In the genomic region with DNA sequence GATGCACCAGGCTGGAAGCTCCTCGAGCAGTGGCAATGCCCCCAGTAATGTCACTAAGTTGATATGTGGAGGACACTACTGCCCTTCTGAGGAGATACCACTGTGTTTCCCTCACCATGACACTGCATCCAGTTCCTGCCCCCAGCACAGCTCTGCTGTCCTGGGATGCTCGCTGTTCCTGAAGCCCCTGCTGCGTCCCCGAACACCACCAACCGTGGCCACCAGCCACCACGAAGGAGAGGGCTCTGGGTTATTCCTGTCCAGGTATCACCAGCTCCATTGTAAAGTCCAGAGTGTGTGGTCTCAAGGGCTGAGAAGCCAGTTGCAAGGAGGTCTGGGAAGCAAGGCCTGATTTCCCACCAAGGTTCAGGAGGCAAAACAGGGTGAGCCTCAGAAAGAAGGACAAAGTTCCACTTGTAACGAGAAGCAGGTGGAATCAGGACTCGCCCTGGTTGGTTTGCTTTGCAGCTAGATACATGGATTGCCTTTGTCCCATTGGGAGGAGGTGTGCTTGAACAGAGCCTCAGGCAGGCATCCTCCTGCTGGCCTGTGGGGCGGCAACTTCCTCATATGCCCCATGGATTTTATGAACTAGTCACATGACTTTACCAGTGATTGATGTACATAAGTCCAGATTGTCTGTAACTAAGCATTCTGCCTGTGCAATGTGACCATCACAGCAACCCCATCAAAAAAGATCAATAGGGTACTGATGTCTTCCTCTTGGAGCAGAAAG, we compare ENCODE assay signal across 27 cellular contexts.
"Had no signal": no experiment of that assay in that cellular context is flagged by ENCODE, and none has a peak within 500 bp of the region (broad histone marks: within the 10 kb centered on the region; RNA-seq: fewer than 3 reads in every experiment).

No MANE protein-coding gene starts in this region.

- H3K4me3 ChIP-seq: ascending aorta had no signal

- H3K27me3 ChIP-seq: ascending aorta had no signal

- H3K36me3 ChIP-seq: ascending aorta had no signal

- H3K9me3 ChIP-seq: ascending aorta had no signal

- DNase-seq: activated B cell treated with CpG ODN at 0.5 μM for 24 hours; activated CD4-positive, alpha-beta memory T cell treated with anti-CD3 and anti-CD28 coated beads for 36 hours; activated CD4-positive, alpha-beta T cell treated with anti-CD3 and anti-CD28 coated beads for 4 hours; activated CD4-positive, alpha-beta T cell treated with anti-CD3 and anti-CD28 coated beads, Interleukin-2, amount 10 ng/mL, durations not matched to agents 24 days and 14 days; activated CD4-positive, alpha-beta T cell treated with anti-CD3 and anti-CD28 coated beads, Interleukin-2, amount 50 U/mL, for 1 hour; activated CD4-positive, alpha-beta T cell treated with anti-CD3 and anti-CD28 coated beads, Interleukin-2, amount 50 U/mL, for 4 hours; activated CD4-positive, CD25-positive, alpha-beta regulatory T cell treated with anti-CD3 and anti-CD28 coated beads, Interleukin-2, amount 50 U/mL, for 72 hours; activated CD8-positive, alpha-beta memory T cell treated with anti-CD3 and anti-CD28 coated beads, Interleukin-2, amount 50 U/mL, for 4 hours; activated CD8-positive, alpha-beta T cell treated with anti-CD3 and anti-CD28 coated beads for 36 hours; activated gamma-delta T cell; activated naive CD4-positive, alpha-beta T cell treated with anti-CD3 and anti-CD28 coated beads, Interleukin-2, amount 10 ng/mL, durations not matched to agents 7 days and 5 days; activated naive CD4-positive, alpha-beta T cell treated with Interleukin-2 at 50 U/mL for 16 hours; activated naive CD8-positive, alpha-beta T cell treated with anti-CD3 and anti-CD28 coated beads, Interleukin-2, amount 10 ng/mL, durations not matched to agents 7 days and 5 days; activated naive CD8-positive, alpha-beta T cell treated with anti-CD3 and anti-CD28 coated beads, Interleukin-2, amount 50 U/mL, for 24 hours; activated T-cell treated with anti-CD3 and anti-CD28 coated beads for 4 hours; activated T-cell treated with anti-CD3 and anti-CD28 coated beads, Interleukin-2, amount 50 U/mL, for 1 hour; activated T-cell treated with anti-CD3 and anti-CD28 coated beads, Interleukin-2, amount 50 U/mL, for 4 hours; activated T-cell treated with anti-CD3 and anti-CD28 coated beads, Interleukin-2, amount 50 U/mL, for 72 hours; amygdala; anterior cingulate cortex; central memory CD4-positive, alpha-beta T cell; T-helper 1 cell; T-helper 2 cell; T-helper 9 cell had no signal

- FAIRE-seq: TTC549 had no signal

- H3K4me1 ChIP-seq: ascending aorta had no signal

- ATAC-seq: activated CD8-positive, alpha-beta T cell treated with anti-CD3 and anti-CD28 coated beads for 36 hours; activated naive CD8-positive, alpha-beta T cell treated with anti-CD3 and anti-CD28 coated beads, Interleukin-2, amount 50 U/mL, for 24 hours; activated T-cell treated with anti-CD3 and anti-CD28 coated beads, Interleukin-2, amount 50 U/mL, for 4 hours; activated T-cell treated with anti-CD3 and anti-CD28 coated beads, Interleukin-2, amount 50 U/mL, for 72 hours; activated T-helper 17 cell treated with anti-CD3 and anti-CD28 coated beads, Interleukin-2, amount 50 U/mL, for 72 hours had no signal
